Comparison of ENCODE assay signal across 8 cellular contexts in genomic region chr1:21781971-21782867, GRCh38. TPM values are rescaled to one million over a fixed set of nuclear protein-coding genes. Genes with fewer than 3 reads are reported as not detected.
A peak's percentile ranks its signal among the peaks of the same experiment; 100 is the strongest.
DNase-seq lines count a peak whose midpoint lies in the region; ATAC-seq and TF ChIP-seq lines count a peak whose summit lies in the region.

No MANE protein-coding gene starts in this region.

- TF ChIP-seq POLR2A in esophagus muscularis mucosa (IDR thresholded peaks at IDR 0.05; ENCODE audit: low read depth) = no peak

- no peaks in the 10 kb centered on the region for H3K9me3 ChIP-seq in esophagus muscularis mucosa
- no peaks in the 10 kb centered on the region for H3K9me3 ChIP-seq in mucosa of stomach (ENCODE audit: control insufficient read depth, low read length)

- ATAC-seq in GM18873 (IDR thresholded peaks at IDR 0.05; ENCODE audit: low FRiP score, unreplicated experiment) (peak; percentile 24), HG03159 (IDR thresholded peaks at IDR 0.05; ENCODE audit: unreplicated experiment) (peak; percentile 26)

- intact Hi-C loops in esophagus muscularis mucosa (cut with DNase I) = no loop called here

- 0% methylated on average over 46 of the region's 52 CpGs for WGBS in esophagus muscularis mucosa

- H3K27me3 ChIP-seq in esophagus muscularis mucosa (no peaks in the 10 kb centered on the region), mucosa of stomach (ENCODE audit: control insufficient read depth, insufficient read depth, low read length) (no peaks in the 10 kb centered on the region)

- no peaks in the 10 kb centered on the region for H3K36me3 ChIP-seq in esophagus muscularis mucosa
- no peaks in the 10 kb centered on the region for H3K36me3 ChIP-seq in mucosa of stomach (ENCODE audit: control insufficient read depth, insufficient read depth, low read length)

- peak; percentile 6 to 27 (median 8) for TF ChIP-seq CTCF in esophagus muscularis mucosa (IDR thresholded peaks at IDR 0.05)

- H3K9ac ChIP-seq in mucosa of stomach (ENCODE audit: low read length) = peak overlapping the region; percentile 71

- H3K4me3 ChIP-seq in esophagus muscularis mucosa = peak overlapping the region; percentile 88 to 99 (median 92)
- peak overlapping the region; percentile 73 for H3K4me3 ChIP-seq in mucosa of stomach (ENCODE audit: low read length)

- peak; percentile 67 for DNase-seq in Ammon's horn (ENCODE audit: low spot score)
- DNase-seq in NCI-H748 treated with DMSO at 0.1 percent for 48 hours (lab: John Stamatoyannopoulos, UW) = peak; percentile 11
- DNase-seq in activated T-cell treated with anti-CD3 and anti-CD28 coated beads for 4 hours = peak; percentile 23
- peak; percentile 92 for DNase-seq in esophagus muscularis mucosa (ENCODE audit: extremely low spot score)
- peak; percentile 66 for DNase-seq in stimulated activated naive CD4-positive, alpha-beta T cell treated with Interleukin-2 at 50 U/mL for 16 hours (lab: John Stamatoyannopoulos, UW)

- TF ChIP-seq EP300 in esophagus muscularis mucosa (IDR thresholded peaks at IDR 0.05) = no peak

- peak overlapping the region; percentile 94 to 99 (median 98) for H3K27ac ChIP-seq in esophagus muscularis mucosa (replicated peaks in 1 of 4)

- H3K4me1 ChIP-seq in esophagus muscularis mucosa (peaks cover 15 to 48% (median 36%) of the 10 kb centered on the region in 4 donors), mucosa of stomach (ENCODE audit: control insufficient read depth, insufficient read depth, low read length) (peaks cover 4% of the 10 kb centered on the region)

RNA-seq across cellular contexts. Expression of gene USP48, which starts 0.7 kb away (rescaled TPM):
- total RNA-seq in esophagus muscularis mucosa = 10 to 100 TPM; 29.3 to 46.5 (median 37.7) TPM

RNA-seq across cellular contexts. Expression of gene LDLRAD2, which starts 29.8 kb away (rescaled TPM):
- not detected for total RNA-seq in esophagus muscularis mucosa

Comparison
In these comparisons a context has a peak if more than half of its experiments do, and no peak if none do; other contexts are left out.
1. Peak in every context shown above with its lines: DNase-seq, ATAC-seq, H3K4me3 ChIP-seq and H3K27ac ChIP-seq.
2. DNase-seq: peak in every context shown above with its lines; median percentile 92 in esophagus muscularis mucosa; 67 in Ammon's horn; 66 in stimulated activated naive CD4-positive, alpha-beta T cell treated with Interleukin-2 at 50 U/mL for 16 hours; 23 in activated T-cell treated with anti-CD3 and anti-CD28 coated beads for 4 hours; 11 in NCI-H748 treated with DMSO at 0.1 percent for 48 hours.